In the genomic region with DNA sequence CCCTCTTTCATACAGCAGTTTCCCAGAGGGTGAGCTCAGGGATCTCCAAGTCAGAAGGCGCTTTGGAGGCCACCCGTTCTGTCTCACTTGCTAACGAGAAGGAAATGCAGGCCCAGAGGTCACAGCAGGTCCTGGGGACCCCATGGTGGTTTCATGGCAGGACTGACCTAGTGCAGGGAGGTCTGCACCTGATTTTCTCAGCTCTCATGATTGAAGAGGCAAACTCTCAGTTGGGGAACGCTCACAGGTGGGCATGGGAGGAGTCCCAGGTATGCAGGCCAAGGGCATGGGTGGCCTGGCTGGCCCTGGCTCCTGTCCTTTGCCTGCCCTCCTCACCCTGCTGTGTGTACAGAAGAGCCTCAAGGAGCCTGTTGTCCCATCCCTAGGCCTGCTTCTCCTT, we compare ENCODE assay signal across 24 cellular contexts. TPM values are rescaled to one million over a fixed set of nuclear protein-coding genes. Genes with fewer than 3 reads are reported as not detected.
"Had no signal": no experiment of that assay in that cellular context is flagged by ENCODE, and none has a peak within 500 bp of the region (broad histone marks: within the 10 kb centered on the region; RNA-seq: fewer than 3 reads in every experiment).

No MANE protein-coding gene starts in this region.

- H3K9me3 ChIP-seq: body of pancreas, tibial artery had no signal

- H3K4me3 ChIP-seq: body of pancreas, cardiac muscle cell, hepatocyte, tibial artery had no signal

- H3K36me3 Mint-ChIP-seq: activated CD4-positive, alpha-beta memory T cell treated with anti-CD3 and anti-CD28 coated beads for 36 hours; immature natural killer cell; naive B cell had no signal

- H3K27me3 ChIP-seq: body of pancreas, cardiac muscle cell, foreskin keratinocyte, hepatocyte, tibial artery had no signal

- H3K4me1 ChIP-seq: body of pancreas, foreskin keratinocyte, tibial artery had no signal

- H3K36me3 ChIP-seq: cardiac muscle cell had no signal

- DNase-seq: activated CD4-positive, alpha-beta memory T cell treated with anti-CD3 and anti-CD28 coated beads for 36 hours; activated CD4-positive, alpha-beta T cell treated with anti-CD3 and anti-CD28 coated beads for 4 hours; activated CD4-positive, CD25-positive, alpha-beta regulatory T cell; activated effector memory CD4-positive, alpha-beta T cell treated with Interleukin-2 at 50 U/mL for 16 hours; activated naive CD4-positive, alpha-beta T cell treated with anti-CD3 and anti-CD28 coated beads, Interleukin-2, amount 50 U/mL, for 16 hours; activated naive CD8-positive, alpha-beta T cell treated with anti-CD3 and anti-CD28 coated beads, Interleukin-2, amount 50 U/mL, for 24 hours; activated T-cell treated with anti-CD3 and anti-CD28 coated beads, Interleukin-2, amount 50 U/mL, for 72 hours; effector CD8-positive, alpha-beta T cell; erythroblast; foreskin keratinocyte; immature natural killer cell; kidney glomerular epithelial cell; mesendoderm; naive B cell; occipital lobe; retina; stimulated activated CD4-positive, alpha-beta T cell treated with anti-CD3 and anti-CD28 coated beads, Interleukin-1b, Interleukin-23, amount 100 ng/mL, for 48 hours; T1000; tibial artery had no signal

- H3K4me3 Mint-ChIP-seq: activated CD4-positive, alpha-beta memory T cell treated with anti-CD3 and anti-CD28 coated beads for 36 hours; activated naive CD8-positive, alpha-beta T cell treated with anti-CD3 and anti-CD28 coated beads, Interleukin-2, amount 50 U/mL, for 24 hours; activated T-cell treated with anti-CD3 and anti-CD28 coated beads, Interleukin-2, amount 50 U/mL, for 72 hours; immature natural killer cell; stimulated activated naive CD8-positive, alpha-beta T cell treated with anti-CD3 and anti-CD28 coated beads, Interleukin-15, Interleukin-2, amounts not matched to agents 100 ng/mL and 50 ng/mL, for 24 hours; T-helper 1 cell treated with Interleukin-12 subunit alpha and Interleukin-12 subunit beta and Interleukin-4 antibody, amounts not matched to agents 30 μg/mL and 1 μg/mL, for 36 hours had no signal

- H3K27ac ChIP-seq: body of pancreas, cardiac muscle cell, foreskin keratinocyte, hepatocyte, tibial artery had no signal

- H3K27ac Mint-ChIP-seq: activated CD4-positive, alpha-beta memory T cell treated with anti-CD3 and anti-CD28 coated beads for 36 hours; activated naive CD8-positive, alpha-beta T cell treated with anti-CD3 and anti-CD28 coated beads, Interleukin-2, amount 50 U/mL, for 24 hours; activated T-cell treated with anti-CD3 and anti-CD28 coated beads, Interleukin-2, amount 50 U/mL, for 72 hours; immature natural killer cell; naive B cell; stimulated activated naive CD8-positive, alpha-beta T cell treated with anti-CD3 and anti-CD28 coated beads, Interleukin-15, Interleukin-2, amounts not matched to agents 100 ng/mL and 50 ng/mL, for 24 hours; T-helper 1 cell treated with Interleukin-12 subunit alpha and Interleukin-12 subunit beta and Interleukin-4 antibody, amounts not matched to agents 30 μg/mL and 1 μg/mL, for 36 hours had no signal

- H3K9me3 Mint-ChIP-seq: activated CD4-positive, alpha-beta memory T cell treated with anti-CD3 and anti-CD28 coated beads for 36 hours; activated naive CD8-positive, alpha-beta T cell treated with anti-CD3 and anti-CD28 coated beads, Interleukin-2, amount 50 U/mL, for 24 hours; activated T-cell treated with anti-CD3 and anti-CD28 coated beads, Interleukin-2, amount 50 U/mL, for 72 hours; immature natural killer cell; naive B cell; stimulated activated naive CD8-positive, alpha-beta T cell treated with anti-CD3 and anti-CD28 coated beads, Interleukin-15, Interleukin-2, amounts not matched to agents 100 ng/mL and 50 ng/mL, for 24 hours; T-helper 1 cell treated with Interleukin-12 subunit alpha and Interleukin-12 subunit beta and Interleukin-4 antibody, amounts not matched to agents 30 μg/mL and 1 μg/mL, for 36 hours had no signal

- ATAC-seq: activated naive CD8-positive, alpha-beta T cell treated with anti-CD3 and anti-CD28 coated beads, Interleukin-2, amount 50 U/mL, for 24 hours; activated T-cell treated with anti-CD3 and anti-CD28 coated beads, Interleukin-2, amount 50 U/mL, for 72 hours; body of pancreas; foreskin keratinocyte had no signal

- H3K27me3 Mint-ChIP-seq: activated CD4-positive, alpha-beta memory T cell treated with anti-CD3 and anti-CD28 coated beads for 36 hours; activated naive CD8-positive, alpha-beta T cell treated with anti-CD3 and anti-CD28 coated beads, Interleukin-2, amount 50 U/mL, for 24 hours; naive B cell; stimulated activated naive CD8-positive, alpha-beta T cell treated with anti-CD3 and anti-CD28 coated beads, Interleukin-15, Interleukin-2, amounts not matched to agents 100 ng/mL and 50 ng/mL, for 24 hours had no signal

- H3K4me1 Mint-ChIP-seq: activated naive CD8-positive, alpha-beta T cell treated with anti-CD3 and anti-CD28 coated beads, Interleukin-2, amount 50 U/mL, for 24 hours; naive B cell had no signal

RNA-seq across cellular contexts. Expression of a gene that starts 37.3 kb away (rescaled TPM):
- total RNA-seq: foreskin keratinocyte had no signal
